15 cellular contexts compared by ENCODE assay signal in the genomic region with DNA sequence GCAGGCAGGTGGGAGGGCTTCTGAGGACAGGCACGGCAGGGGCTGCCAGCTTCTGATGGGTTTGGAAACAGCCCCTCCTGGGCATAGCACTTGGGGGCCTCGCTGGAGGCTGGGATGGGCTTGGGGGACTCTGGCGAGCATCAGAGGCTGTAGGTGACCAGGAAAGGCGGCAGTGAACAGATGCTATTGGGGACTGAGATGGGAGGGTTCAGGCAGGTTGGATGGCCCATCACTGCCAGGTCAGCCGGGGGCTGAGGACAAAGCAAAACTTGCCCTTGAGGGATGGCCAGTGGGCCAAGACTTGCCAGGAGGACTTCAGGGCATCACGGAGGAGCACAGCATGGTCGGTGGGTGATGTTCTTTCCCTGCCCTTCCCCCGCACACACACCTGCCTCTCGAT. TPM values are rescaled to one million over a fixed set of nuclear protein-coding genes. Genes with fewer than 3 reads are reported as not detected.
"Had no signal": no experiment of that assay in that cellular context is flagged by ENCODE, and none has a peak within 500 bp of the region (broad histone marks: within the 10 kb centered on the region; RNA-seq: fewer than 3 reads in every experiment).

No MANE protein-coding gene starts in this region.

- H3K4me1 ChIP-seq: prostate gland, upper lobe of right lung had no signal

- H3K27ac ChIP-seq: prostate gland, upper lobe of right lung, VCaP had no signal

- H3K9me3 ChIP-seq: prostate gland, upper lobe of right lung had no signal

- H3K27me3 ChIP-seq: upper lobe of right lung had no signal

- ATAC-seq: activated CD4-positive, alpha-beta T cell treated with anti-CD3 and anti-CD28 coated beads for 36 hours; activated CD8-positive, alpha-beta T cell treated with anti-CD3 and anti-CD28 coated beads, Interleukin-2, amount 10 ng/mL, durations not matched to agents 7 days and 5 days; activated naive CD8-positive, alpha-beta T cell treated with anti-CD3 and anti-CD28 coated beads, Interleukin-2, amount 50 U/mL, for 24 hours; naive thymus-derived CD8-positive, alpha-beta T cell; sciatic nerve; T-cell; upper lobe of right lung had no signal

- H3K4me3 ChIP-seq: prostate gland, upper lobe of right lung had no signal

- DNase-seq: activated CD4-positive, alpha-beta T cell treated with anti-CD3 and anti-CD28 coated beads for 36 hours; activated CD8-positive, alpha-beta memory T cell treated with anti-CD3 and anti-CD28 coated beads, Interleukin-2, amount 50 U/mL, for 48 hours; activated CD8-positive, alpha-beta T cell treated with anti-CD3 and anti-CD28 coated beads, Interleukin-2, amount 10 ng/mL, durations not matched to agents 7 days and 5 days; activated naive CD8-positive, alpha-beta T cell treated with anti-CD3 and anti-CD28 coated beads, Interleukin-2, amount 50 U/mL, for 24 hours; glutamatergic neuron; midbrain; naive thymus-derived CD8-positive, alpha-beta T cell; occipital lobe; stimulated activated naive CD4-positive, alpha-beta T cell; T-cell; T1000; upper lobe of right lung had no signal

- H3K36me3 ChIP-seq: prostate gland, upper lobe of right lung had no signal

RNA-seq across cellular contexts. Expression of a gene that starts 6.7 kb away (rescaled TPM):
- total RNA-seq: naive thymus-derived CD8-positive, alpha-beta T cell had no signal
- polyA plus RNA-seq: naive thymus-derived CD8-positive, alpha-beta T cell had no signal
